ENCODE assay signal across 28 cellular contexts in genomic region chr11:33575311-33575710, GRCh38.
DNase-seq lines count a peak whose midpoint lies in the region; ATAC-seq, FAIRE-seq and TF ChIP-seq lines count a peak whose summit lies in the region.
"Had no signal": no experiment of that assay in that cellular context is flagged by ENCODE, and none has a peak within 500 bp of the region (broad histone marks: within the 10 kb centered on the region; RNA-seq: fewer than 3 reads in every experiment).

No MANE protein-coding gene starts in this region.

- H3K27ac Mint-ChIP-seq in activated T-helper 17 cell treated with anti-CD3 and anti-CD28 coated beads, Interleukin-2, amount 50 U/mL, for 72 hours = no peak overlapping the region
- H3K27ac Mint-ChIP-seq: activated CD4-positive, alpha-beta T cell treated with anti-CD3 and anti-CD28 coated beads for 36 hours; activated naive CD8-positive, alpha-beta T cell treated with anti-CD3 and anti-CD28 coated beads, Interleukin-2, amount 50 U/mL, for 24 hours; dendritic cell treated with granulocyte-macrophage colony-stimulating factor and Interleukin-4, amounts not matched to agents 40 ng/mL and 50 ng/mL, for 4 days; endodermal cell; H9; nephron; stimulated activated naive CD8-positive, alpha-beta T cell treated with anti-CD3 and anti-CD28 coated beads, Interleukin-15, amount 100 ng/mL, for 72 hours; T-helper 2 cell treated with Interferon-gamma antibody and Interleukin-4, amounts not matched to agents 5 μg/mL and 100 μg/mL, for 36 hours had no signal

- H3K36me3 Mint-ChIP-seq in activated T-helper 17 cell treated with anti-CD3 and anti-CD28 coated beads, Interleukin-2, amount 50 U/mL, for 72 hours (ENCODE audit: low read depth) = no peaks in the 10 kb centered on the region

- peak; percentile 82 for ATAC-seq in GM19455 (IDR thresholded peaks at IDR 0.05; ENCODE audit: unreplicated experiment)
- ATAC-seq in HG02798 (IDR thresholded peaks at IDR 0.05; ENCODE audit: poor library complexity, unreplicated experiment) = peak; percentile 49
- ATAC-seq in activated T-helper 17 cell treated with anti-CD3 and anti-CD28 coated beads, Interleukin-2, amount 50 U/mL, for 72 hours (replicated peaks) = peak; percentile 29
- ATAC-seq in HG03469 (IDR thresholded peaks at IDR 0.05; ENCODE audit: unreplicated experiment) = no peak
- no peak for ATAC-seq in HG03045 (IDR thresholded peaks at IDR 0.05; ENCODE audit: unreplicated experiment)
- ATAC-seq: activated CD4-positive, alpha-beta T cell treated with anti-CD3 and anti-CD28 coated beads for 36 hours; activated naive CD8-positive, alpha-beta T cell treated with anti-CD3 and anti-CD28 coated beads, Interleukin-2, amount 50 U/mL, for 24 hours; esophagus mucosa; foreskin keratinocyte; HepG2; left cardiac atrium; stimulated activated naive CD8-positive, alpha-beta T cell treated with anti-CD3 and anti-CD28 coated beads, Interleukin-15, amount 100 ng/mL, for 72 hours had no signal

- H3K9me3 Mint-ChIP-seq in activated T-helper 17 cell treated with anti-CD3 and anti-CD28 coated beads, Interleukin-2, amount 50 U/mL, for 72 hours = no peaks in the 10 kb centered on the region
- H3K9me3 Mint-ChIP-seq: activated naive CD8-positive, alpha-beta T cell treated with anti-CD3 and anti-CD28 coated beads, Interleukin-2, amount 50 U/mL, for 24 hours; dendritic cell treated with granulocyte-macrophage colony-stimulating factor and Interleukin-4, amounts not matched to agents 40 ng/mL and 50 ng/mL, for 4 days; stimulated activated naive CD8-positive, alpha-beta T cell treated with anti-CD3 and anti-CD28 coated beads, Interleukin-15, amount 100 ng/mL, for 72 hours; T-helper 2 cell treated with Interferon-gamma antibody and Interleukin-4, amounts not matched to agents 5 μg/mL and 100 μg/mL, for 36 hours had no signal

- no peaks in the 10 kb centered on the region for H3K4me1 Mint-ChIP-seq in activated T-helper 17 cell treated with anti-CD3 and anti-CD28 coated beads, Interleukin-2, amount 50 U/mL, for 72 hours
- H3K4me1 Mint-ChIP-seq: activated CD4-positive, alpha-beta T cell treated with anti-CD3 and anti-CD28 coated beads for 36 hours; activated naive CD8-positive, alpha-beta T cell treated with anti-CD3 and anti-CD28 coated beads, Interleukin-2, amount 50 U/mL, for 24 hours; endodermal cell; H9; nephron; stimulated activated naive CD8-positive, alpha-beta T cell treated with anti-CD3 and anti-CD28 coated beads, Interleukin-15, amount 100 ng/mL, for 72 hours had no signal

- DNase-seq in GM12892 (ENCODE audit: insufficient read length) (no peak), inferior parietal cortex (ENCODE audit: extremely low spot score) (no peak)
- DNase-seq: ACHN; activated CD4-positive, alpha-beta T cell treated with anti-CD3 and anti-CD28 coated beads for 36 hours; activated CD8-positive, alpha-beta memory T cell treated with anti-CD3 and anti-CD28 coated beads for 24 hours; activated naive CD8-positive, alpha-beta T cell treated with anti-CD3 and anti-CD28 coated beads, Interleukin-2, amount 50 U/mL, for 24 hours; activated T-cell treated with anti-CD3 and anti-CD28 coated beads, Interleukin-2, amount 50 U/mL, for 1 hour; caudate nucleus; COR-L47; DMS53; endodermal cell; foreskin keratinocyte; H9; left cardiac atrium; NCI-H1694; NCI-H510A; stimulated activated naive CD8-positive, alpha-beta T cell treated with anti-CD3 and anti-CD28 coated beads, Interleukin-15, amount 100 ng/mL, for 72 hours had no signal

- peaks cover 13% of the 10 kb centered on the region for H3K27me3 Mint-ChIP-seq in activated T-helper 17 cell treated with anti-CD3 and anti-CD28 coated beads, Interleukin-2, amount 50 U/mL, for 72 hours
- H3K27me3 Mint-ChIP-seq: stimulated activated naive CD8-positive, alpha-beta T cell treated with anti-CD3 and anti-CD28 coated beads, Interleukin-15, amount 100 ng/mL, for 72 hours had no signal

- FAIRE-seq in GM12892 (lab: Jason Lieb, UNC) = peak; percentile 89
- FAIRE-seq: G401.6, HepG2 had no signal

- no peak overlapping the region for H3K4me3 Mint-ChIP-seq in activated T-helper 17 cell treated with anti-CD3 and anti-CD28 coated beads, Interleukin-2, amount 50 U/mL, for 72 hours
- H3K4me3 Mint-ChIP-seq: activated CD4-positive, alpha-beta T cell treated with anti-CD3 and anti-CD28 coated beads for 36 hours; activated naive CD8-positive, alpha-beta T cell treated with anti-CD3 and anti-CD28 coated beads, Interleukin-2, amount 50 U/mL, for 24 hours; dendritic cell treated with granulocyte-macrophage colony-stimulating factor and Interleukin-4, amounts not matched to agents 40 ng/mL and 50 ng/mL, for 4 days; endodermal cell; H9; nephron; stimulated activated naive CD8-positive, alpha-beta T cell treated with anti-CD3 and anti-CD28 coated beads, Interleukin-15, amount 100 ng/mL, for 72 hours; T-helper 2 cell treated with Interferon-gamma antibody and Interleukin-4, amounts not matched to agents 5 μg/mL and 100 μg/mL, for 36 hours had no signal

- no peak for TF ChIP-seq POLR2A in GM12892 (IDR thresholded peaks at IDR 0.05; ENCODE audit: low read depth, low read length)

Comparison
In these comparisons a context has a peak if more than half of its experiments do, and no peak if none do; other contexts are left out.
1. ATAC-seq: peak in GM19455 (single experiment), HG02798 (single experiment) and activated T-helper 17 cell treated with anti-CD3 and anti-CD28 coated beads, Interleukin-2, amount 50 U/mL, for 72 hours (single experiment); none in HG03469 (single experiment) and HG03045 (single experiment).